In the genomic region with DNA sequence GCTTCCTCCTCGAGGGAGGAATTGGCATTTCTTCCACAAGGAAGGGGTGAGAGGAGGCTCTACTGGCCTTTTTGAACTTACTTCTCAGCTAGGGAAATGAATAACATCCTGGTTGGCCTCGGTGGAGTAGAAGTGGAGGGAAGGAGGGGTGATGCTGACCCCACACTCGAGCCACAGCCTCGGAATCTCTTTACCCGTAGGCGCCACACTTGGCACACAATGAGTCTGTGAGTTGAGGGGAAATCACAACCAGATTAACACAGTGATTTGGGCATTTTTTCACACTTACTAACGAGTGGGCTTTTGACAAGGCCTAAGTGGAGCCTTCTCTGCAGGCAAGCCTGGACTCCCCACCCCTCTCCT, we compare ENCODE assay signal across 2 cellular contexts.
TF ChIP-seq lines count a peak whose summit lies in the region.

No MANE protein-coding gene starts in this region.

TF ChIP-seq in liver, 16 proteins besides CTCF, POLR2A, EP300 and RAD21:
- TF ChIP-seq RXRA (IDR thresholded peaks at IDR 0.05): no peak
- TF ChIP-seq NR2F2 (IDR thresholded peaks at IDR 0.05): peak; percentile 70

TF ChIP-seq in HepG2, 621 proteins besides CTCF, POLR2A, EP300 and RAD21:
- no peak for TF ChIP-seq KLF12 (CRISPR knock-in tag; IDR thresholded peaks at IDR 0.05; ENCODE audit: borderline replicate concordance)
- TF ChIP-seq HHEX (CRISPR knock-in tag; IDR thresholded peaks at IDR 0.05): no peak
- TF ChIP-seq NBN (conservative IDR thresholded peaks at IDR 0.05): no peak
- TF ChIP-seq ZNF484 (CRISPR knock-in tag; IDR thresholded peaks at IDR 0.05; ENCODE audit: borderline replicate concordance, low read depth): no peak
- no peak for TF ChIP-seq MTA3 (CRISPR knock-in tag; IDR thresholded peaks at IDR 0.05)
- TF ChIP-seq ZNF589 (CRISPR knock-in tag; conservative IDR thresholded peaks at IDR 0.05): no peak
- TF ChIP-seq, protein P1, sequence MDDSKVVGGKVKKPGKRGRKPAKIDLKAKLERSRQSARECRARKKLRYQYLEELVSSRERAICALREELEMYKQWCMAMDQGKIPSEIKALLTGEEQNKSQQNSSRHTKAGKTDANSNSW (CRISPR knock-in tag; IDR thresholded peaks at IDR 0.05; ENCODE audit: borderline replicate concordance): no peak
- no peak for TF ChIP-seq RFX3 (CRISPR knock-in tag; IDR thresholded peaks at IDR 0.05)
- TF ChIP-seq, protein P2, sequence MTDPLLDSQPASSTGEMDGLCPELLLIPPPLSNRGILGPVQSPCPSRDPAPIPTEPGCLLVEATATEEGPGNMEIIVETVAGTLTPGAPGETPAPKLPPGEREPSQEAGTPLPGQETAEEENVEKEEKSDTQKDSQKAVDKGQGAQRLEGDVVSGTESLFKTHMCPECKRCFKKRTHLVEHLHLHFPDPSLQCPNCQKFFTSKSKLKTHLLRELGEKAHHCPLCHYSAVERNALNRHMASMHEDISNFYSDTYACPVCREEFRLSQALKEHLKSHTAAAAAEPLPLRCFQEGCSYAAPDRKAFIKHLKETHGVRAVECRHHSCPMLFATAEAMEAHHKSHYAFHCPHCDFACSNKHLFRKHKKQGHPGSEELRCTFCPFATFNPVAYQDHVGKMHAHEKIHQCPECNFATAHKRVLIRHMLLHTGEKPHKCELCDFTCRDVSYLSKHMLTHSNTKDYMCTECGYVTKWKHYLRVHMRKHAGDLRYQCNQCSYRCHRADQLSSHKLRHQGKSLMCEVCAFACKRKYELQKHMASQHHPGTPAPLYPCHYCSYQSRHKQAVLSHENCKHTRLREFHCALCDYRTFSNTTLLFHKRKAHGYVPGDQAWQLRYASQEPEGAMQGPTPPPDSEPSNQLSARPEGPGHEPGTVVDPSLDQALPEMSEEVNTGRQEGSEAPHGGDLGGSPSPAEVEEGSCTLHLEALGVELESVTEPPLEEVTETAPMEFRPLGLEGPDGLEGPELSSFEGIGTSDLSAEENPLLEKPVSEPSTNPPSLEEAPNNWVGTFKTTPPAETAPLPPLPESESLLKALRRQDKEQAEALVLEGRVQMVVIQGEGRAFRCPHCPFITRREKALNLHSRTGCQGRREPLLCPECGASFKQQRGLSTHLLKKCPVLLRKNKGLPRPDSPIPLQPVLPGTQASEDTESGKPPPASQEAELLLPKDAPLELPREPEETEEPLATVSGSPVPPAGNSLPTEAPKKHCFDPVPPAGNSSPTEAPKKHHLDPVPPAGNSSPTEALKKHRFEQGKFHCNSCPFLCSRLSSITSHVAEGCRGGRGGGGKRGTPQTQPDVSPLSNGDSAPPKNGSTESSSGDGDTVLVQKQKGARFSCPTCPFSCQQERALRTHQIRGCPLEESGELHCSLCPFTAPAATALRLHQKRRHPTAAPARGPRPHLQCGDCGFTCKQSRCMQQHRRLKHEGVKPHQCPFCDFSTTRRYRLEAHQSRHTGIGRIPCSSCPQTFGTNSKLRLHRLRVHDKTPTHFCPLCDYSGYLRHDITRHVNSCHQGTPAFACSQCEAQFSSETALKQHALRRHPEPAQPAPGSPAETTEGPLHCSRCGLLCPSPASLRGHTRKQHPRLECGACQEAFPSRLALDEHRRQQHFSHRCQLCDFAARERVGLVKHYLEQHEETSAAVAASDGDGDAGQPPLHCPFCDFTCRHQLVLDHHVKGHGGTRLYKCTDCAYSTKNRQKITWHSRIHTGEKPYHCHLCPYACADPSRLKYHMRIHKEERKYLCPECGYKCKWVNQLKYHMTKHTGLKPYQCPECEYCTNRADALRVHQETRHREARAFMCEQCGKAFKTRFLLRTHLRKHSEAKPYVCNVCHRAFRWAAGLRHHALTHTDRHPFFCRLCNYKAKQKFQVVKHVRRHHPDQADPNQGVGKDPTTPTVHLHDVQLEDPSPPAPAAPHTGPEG (CRISPR knock-in tag; IDR thresholded peaks at IDR 0.05): no peak
- no peak for TF ChIP-seq ZNF639 (CRISPR knock-in tag; conservative IDR thresholded peaks at IDR 0.05)
- TF ChIP-seq ZNF776 (CRISPR knock-in tag; IDR thresholded peaks at IDR 0.05): no peak
- TF ChIP-seq ZBTB7B (CRISPR knock-in tag; IDR thresholded peaks at IDR 0.05): no peak
- TF ChIP-seq ARID2 (CRISPR knock-in tag; IDR thresholded peaks at IDR 0.05; ENCODE audit: borderline replicate concordance): no peak
- no peak for TF ChIP-seq DR1 (CRISPR knock-in tag; IDR thresholded peaks at IDR 0.05)
- no peak for TF ChIP-seq TEAD2 (CRISPR knock-in tag; IDR thresholded peaks at IDR 0.05)
- no peak for TF ChIP-seq MTF2 (CRISPR knock-in tag; IDR thresholded peaks at IDR 0.05; ENCODE audit: borderline replicate concordance)
- no peak for TF ChIP-seq ZFP36L2 (CRISPR knock-in tag; IDR thresholded peaks at IDR 0.05)
- no peak for TF ChIP-seq ARID3A (IDR thresholded peaks at IDR 0.05; ENCODE audit: low read depth, low read length)
- no peak for TF ChIP-seq HMG20A (CRISPR knock-in tag; IDR thresholded peaks at IDR 0.05; ENCODE audit: borderline replicate concordance)
- no peak for TF ChIP-seq LRRFIP1 (CRISPR knock-in tag; conservative IDR thresholded peaks at IDR 0.05)
